10 cellular contexts compared by ENCODE assay signal in genomic region chr3:66472313-66473134, GRCh38. TPM values are rescaled to one million over a fixed set of nuclear protein-coding genes. Genes with fewer than 3 reads are reported as not detected.
DNase-seq lines count a peak whose midpoint lies in the region; ATAC-seq, FAIRE-seq and TF ChIP-seq lines count a peak whose summit lies in the region.
"Had no signal": no experiment of that assay in that cellular context is flagged by ENCODE, and none has a peak within 500 bp of the region (broad histone marks: within the 10 kb centered on the region; RNA-seq: fewer than 3 reads in every experiment).

No MANE protein-coding gene starts in this region.

- H3K9me3 Mint-ChIP-seq in progenitor cell of endocrine pancreas (ENCODE audit: low read depth): no peaks in the 10 kb centered on the region

- no peak overlapping the region for H2AFZ ChIP-seq in HepG2 (ENCODE audit: low read length)

- no peak for FAIRE-seq in HTR-8/SVneo (lab: Jason Lieb, UNC)
- no peak for FAIRE-seq in HepG2 (lab: Jason Lieb, UNC)

- no peak overlapping the region for H3K9ac ChIP-seq in HepG2 (ENCODE audit: insufficient read depth, low read depth, low read length)

- in situ Hi-C loops in HepG2 (cut with HindIII; ENCODE audit: extremely low pct_ligation_motif_present, low pct_unique_long_range_greater_than_20kb): no loop called here

- WGBS in HepG2 (ENCODE audit: low lambda C conversion rate): 74% methylated on average over 12 of the region's 12 CpGs

- H3K27ac ChIP-seq in HepG2 (ENCODE audit: extremely low read length, insufficient read depth, low read length): peak overlapping the region; percentile 22
- H3K27ac ChIP-seq: Peyer's patch had no signal

- no TSS peak for BruUV-seq in HepG2 (replicated peaks; lab: Mats Ljungman, UMichigan)

- H3K9me3 ChIP-seq in HepG2 (ENCODE audit: low read length): no peaks in the 10 kb centered on the region
- H3K9me3 ChIP-seq: Peyer's patch had no signal

- no peak overlapping the region for H3K4me3 ChIP-seq in HepG2 (replicated peaks in 1 of 3; ENCODE audit: insufficient read depth in 1 of 3, low read depth in 2 of 3, low read length in 3 of 3)
- H3K4me3 ChIP-seq: Peyer's patch, skin epidermis had no signal

- TF ChIP-seq EP300 in HepG2 (IDR thresholded peaks at IDR 0.05; ENCODE audit: low read depth in 2 of 2, low read length in 2 of 2): no peak
- no peak for TF ChIP-seq EP300 in HepG2 (CRISPR knock-in tag; IDR thresholded peaks at IDR 0.05; ENCODE audit: borderline replicate concordance)

- H3K36me3 Mint-ChIP-seq in progenitor cell of endocrine pancreas (ENCODE audit: insufficient read depth): no peaks in the 10 kb centered on the region

- no peaks in the 10 kb centered on the region for H4K20me1 ChIP-seq in HepG2 (ENCODE audit: insufficient read depth, low read length)

- peaks cover 82% of the 10 kb centered on the region for H3K79me2 ChIP-seq in HepG2 (ENCODE audit: insufficient read depth, low read length)

- TF ChIP-seq CTCF in GM10248 (IDR thresholded peaks at IDR 0.05; ENCODE audit: control extremely low read depth, extremely low read depth, low read depth, missing control alignments) (no peak), HepG2 (CRISPR knock-in tag; IDR thresholded peaks at IDR 0.05) (no peak), progenitor cell of endocrine pancreas (IDR thresholded peaks at IDR 0.05; ENCODE audit: unreplicated experiment) (no peak)

- TF ChIP-seq RAD21 in HepG2 (CRISPR knock-in tag; IDR thresholded peaks at IDR 0.05): no peak

- peaks cover 85% of the 10 kb centered on the region for H3K4me1 ChIP-seq in HepG2 (ENCODE audit: insufficient read depth, low read length)

- no peak overlapping the region for H3K4me2 ChIP-seq in HepG2 (ENCODE audit: low read depth, low read length)

- no peaks in the 10 kb centered on the region for H3K27me3 Mint-ChIP-seq in progenitor cell of endocrine pancreas

- intact Hi-C loops in HepG2 (cut with micrococcal nuclease; ENCODE audit: unreplicated experiment): no loop called here

- H3K36me3 ChIP-seq in HepG2 (replicated peaks in 1 of 2; ENCODE audit: control insufficient read depth in 1 of 2, insufficient read depth in 2 of 2, low read length in 2 of 2): no peaks in the 10 kb centered on the region
- H3K36me3 ChIP-seq: Peyer's patch had no signal

- H3K27ac Mint-ChIP-seq in progenitor cell of endocrine pancreas: no peak overlapping the region

- CTCF ChIA-PET in GM10248 (lab: Yijun Ruan, JAX) (interaction anchor here (1.0 to 2.7 kb wide), 7 partner anchors 10 to 65 kb away, joined by 3 to 15 read pairs (median 5); no protein-coding TSS in a partner anchor), HepG2 (lab: Yijun Ruan, JAX; ENCODE audit: low intra/inter-chr PET ratio, low total read pairs) (no interaction called here)

- H3K27me3 ChIP-seq in HepG2 (ENCODE audit: control insufficient read depth in 1 of 2, insufficient read depth in 2 of 2, low read length in 2 of 2): no peaks in the 10 kb centered on the region
- H3K27me3 ChIP-seq: Peyer's patch had no signal

- no peak overlapping the region for H3K4me3 Mint-ChIP-seq in progenitor cell of endocrine pancreas (ENCODE audit: low read depth)

- ATAC-seq in GM21619 (IDR thresholded peaks at IDR 0.05; ENCODE audit: unreplicated experiment) (peak; percentile 63), HepG2 (no peak)

- TF ChIP-seq POLR2A in HepG2 (IDR thresholded peaks at IDR 0.05; ENCODE audit: insufficient read depth in 1 of 2, low read depth in 2 of 2, low read length in 2 of 2): no peak

- peaks cover 27% of the 10 kb centered on the region for H3K4me1 Mint-ChIP-seq in progenitor cell of endocrine pancreas (ENCODE audit: low read depth)

- POLR2A ChIA-PET in GM10248 (lab: Yijun Ruan, JAX): interaction anchor here (0.6 kb wide), 1 partner anchor 8 kb away, joined by 3 read pairs; no protein-coding TSS in a partner anchor
- POLR2A ChIA-PET in HepG2 (lab: Yijun Ruan, JAX): interaction anchor here (1.0 to 1.2 kb wide), 2 partner anchors 8 to 10 kb away, joined by 3 to 8 read pairs; no protein-coding TSS in a partner anchor

- DNase-seq in GM10248 (ENCODE audit: extremely low spot score): peak; percentile 53
- peak; percentile 56 for DNase-seq in HTR-8/SVneo (ENCODE audit: insufficient read length, low spot score)
- DNase-seq in activated T-helper 9 cell treated with anti-CD3 and anti-CD28 coated beads, Interleukin-2, amount 50 U/mL, for 16 hours (ENCODE audit: low read depth): peak; percentile 34
- DNase-seq in HepG2 (ENCODE audit: low spot score): no peak
- no peak for DNase-seq in midbrain (lab: John Stamatoyannopoulos, UW)
- no peak for DNase-seq in AG08396 (ENCODE audit: low spot score)
- no peak for DNase-seq in progenitor cell of endocrine pancreas (ENCODE audit: low spot score, unreplicated experiment)

TF ChIP-seq in HepG2, 621 proteins besides CTCF, POLR2A, EP300 and RAD21 (continues in another document):
- TF ChIP-seq KLF15 (CRISPR knock-in tag; IDR thresholded peaks at IDR 0.05; ENCODE audit: borderline replicate concordance) (no peak), MLX (CRISPR knock-in tag; IDR thresholded peaks at IDR 0.05) (no peak), REST (IDR thresholded peaks at IDR 0.05; ENCODE audit: borderline replicate concordance in 1 of 2, low read depth in 1 of 2, low read length in 2 of 2) (no peak)

RNA-seq across cellular contexts. Expression of gene LRIG1, which starts 28.3 kb away (rescaled TPM):
- total RNA-seq in HepG2 (2016; rRNA removed; fragmentation: Illumina TruSeq; extraction: Trizol) (16.3 and 24.8 TPM in 2 replicates), progenitor cell of endocrine pancreas (31.4 and 32.4 TPM in 2 replicates)
- 24.3 and 29.3 TPM in 2 replicates for total RNA-seq in HepG2 (2016; cell fraction: cytosol; rRNA removed; fragmentation: Illumina TruSeq; extraction: Trizol; ENCODE audit: low read depth)
- 14.1 and 27.5 TPM in 2 replicates for total RNA-seq in HepG2 (2016; cell fraction: insoluble cytoplasmic fraction; rRNA removed; fragmentation: Illumina TruSeq; extraction: Trizol)
- 13.9 and 14.8 TPM in 2 replicates for total RNA-seq in HepG2 (2016; cell fraction: membrane; rRNA removed; fragmentation: Illumina TruSeq; extraction: Trizol)
- total RNA-seq in HepG2 (2016; cell fraction: nucleus; rRNA removed; fragmentation: Illumina TruSeq; extraction: Trizol): 30.1 and 36.3 TPM in 2 replicates
- 17.8 and 23.5 TPM in 2 replicates for polyA plus RNA-seq in HepG2 (2011; rRNA removed)
- 15.1 TPM in 2 replicates for polyA plus RNA-seq in HepG2 (2011; cell fraction: cytosol; rRNA removed)
- polyA plus RNA-seq in HepG2 (2011; cell fraction: nucleus; rRNA removed): 38.4 and 48.0 TPM in 2 replicates
- polyA plus RNA-seq in HepG2 (2012): 18.0 and 20.2 TPM in 2 replicates
- polyA plus RNA-seq in HepG2 (2016; cell fraction: cytosol; fragmentation: Illumina TruSeq; extraction: Trizol; ENCODE audit: low read depth): 0.89 and 1.1 TPM in 2 replicates
- polyA plus RNA-seq in HepG2 (2016; cell fraction: insoluble cytoplasmic fraction; fragmentation: Illumina TruSeq; extraction: Trizol; ENCODE audit: low read depth): 10.0 and 13.0 TPM in 2 replicates
- polyA plus RNA-seq in HepG2 (2016; cell fraction: membrane; fragmentation: Illumina TruSeq; extraction: Trizol; ENCODE audit: low read depth): 3.6 and 4.4 TPM in 2 replicates
- polyA plus RNA-seq in HepG2 (2016; cell fraction: nucleus; fragmentation: Illumina TruSeq; extraction: Trizol; ENCODE audit: insufficient read depth, low read depth): 39.1 and 41.4 TPM in 2 replicates
- polyA minus RNA-seq in HepG2 (2011; rRNA and poly(A)+ RNA removed; ENCODE audit: low replicate concordance): 0.94 and 60.0 TPM in 2 replicates
- 12.2 and 17.4 TPM in 2 replicates for polyA minus RNA-seq in HepG2 (2011; cell fraction: cytosol; rRNA and poly(A)+ RNA removed)
- 26.6 and 27.2 TPM in 2 replicates for polyA minus RNA-seq in HepG2 (2011; cell fraction: nucleus; rRNA and poly(A)+ RNA removed)

Comparison
In these comparisons a context has a peak if more than half of its experiments do, and no peak if none do; other contexts are left out.
1. DNase-seq: peak in GM10248 (single experiment), HTR-8/SVneo (single experiment) and activated T-helper 9 cell treated with anti-CD3 and anti-CD28 coated beads, Interleukin-2, amount 50 U/mL, for 16 hours (single experiment); none in HepG2 (single experiment), midbrain (single experiment), AG08396 (single experiment) and progenitor cell of endocrine pancreas (single experiment).